In genomic region chr19:15469513-15470297, GRCh38 we compare ENCODE assay signal across 8 cellular contexts. TPM values are rescaled to one million over a fixed set of nuclear protein-coding genes. Genes with fewer than 3 reads are reported as not detected.
DNase-seq lines count a peak whose midpoint lies in the region; ATAC-seq and TF ChIP-seq lines count a peak whose summit lies in the region.

No MANE protein-coding gene starts in this region.

- in situ Hi-C loops in transverse colon (cut with MboI; ENCODE audit: low pct_ligation_motif_present in 1 of 4, low pct_unique_long_range_greater_than_20kb in 1 of 4, low sequenced_read_pairs in 3 of 4) = no loop called here

- no peaks in the 10 kb centered on the region for H3K36me3 ChIP-seq in transverse colon

- no peaks in the 10 kb centered on the region for H3K9me3 ChIP-seq in iPS-18c (ENCODE audit: control insufficient read depth, insufficient read depth, low read length)
- no peaks in the 10 kb centered on the region for H3K9me3 ChIP-seq in transverse colon

- CTCF ChIA-PET in activated naive CD4-positive, alpha-beta T cell treated with anti-CD3 and anti-CD28 coated beads for 36 hours (lab: Charles Lee) = interaction anchor here (0.6 to 1.1 kb wide), 2 partner anchors 86 to 318 kb away, joined by 3 read pairs; no protein-coding TSS in a partner anchor

- H3K4me3 Mint-ChIP-seq in activated naive CD4-positive, alpha-beta T cell treated with anti-CD3 and anti-CD28 coated beads for 36 hours = peak overlapping the region; percentile 76

- intact Hi-C loops in activated naive CD4-positive, alpha-beta T cell treated with anti-CD3 and anti-CD28 coated beads for 36 hours (cut with micrococcal nuclease) = loop anchor here (5.0 kb wide), 1 partner anchor 167 kb away; no protein-coding TSS in a partner anchor
- intact Hi-C loops in transverse colon (cut with DNase I; ENCODE audit: low total_unique reads) = loop anchor here (10.0 kb wide), 1 partner anchor 665 kb away; no protein-coding TSS in a partner anchor

- H3K27ac Mint-ChIP-seq in activated naive CD4-positive, alpha-beta T cell treated with anti-CD3 and anti-CD28 coated beads for 36 hours = no peak overlapping the region

- H3K4me1 Mint-ChIP-seq in activated naive CD4-positive, alpha-beta T cell treated with anti-CD3 and anti-CD28 coated beads for 36 hours (ENCODE audit: low read depth) = peaks cover 48% of the 10 kb centered on the region

- H3K4me3 ChIP-seq in iPS-18c (ENCODE audit: insufficient read depth, low read depth, low read length) = peak overlapping the region; percentile 60
- H3K4me3 ChIP-seq in transverse colon = peak overlapping the region in 3 of 4 donors; percentile 5 to 35 (median 24)

- H3K27ac ChIP-seq in transverse colon = no peak overlapping the region

- H3K36me3 Mint-ChIP-seq in activated naive CD4-positive, alpha-beta T cell treated with anti-CD3 and anti-CD28 coated beads for 36 hours (ENCODE audit: low read depth) = peaks cover 2% of the 10 kb centered on the region

- TF ChIP-seq EP300 in transverse colon (IDR thresholded peaks at IDR 0.05; ENCODE audit: low read depth) = no peak

- peak; percentile 45 for DNase-seq in activated T-cell treated with anti-CD3 and anti-CD28 coated beads, Interleukin-2, amount 50 U/mL, for 1 hour
- DNase-seq in activated T-cell treated with anti-CD3 and anti-CD28 coated beads for 4 hours (no peak), transverse colon (peak; percentile 24), glomerular visceral epithelial cell (ENCODE audit: extremely low spot score) (no peak)
- DNase-seq in activated naive CD4-positive, alpha-beta T cell treated with anti-CD3 and anti-CD28 coated beads for 36 hours = peak; percentile 51

- TF ChIP-seq CTCF in transverse colon (IDR thresholded peaks at IDR 0.05) = no peak

- H3K27me3 Mint-ChIP-seq in activated naive CD4-positive, alpha-beta T cell treated with anti-CD3 and anti-CD28 coated beads for 36 hours (ENCODE audit: low read depth) = peaks cover 3% of the 10 kb centered on the region

- peaks cover 55% of the 10 kb centered on the region for H3K27me3 ChIP-seq in transverse colon

- no peaks in the 10 kb centered on the region for H3K9me3 Mint-ChIP-seq in activated naive CD4-positive, alpha-beta T cell treated with anti-CD3 and anti-CD28 coated beads for 36 hours

- no peak for TF ChIP-seq POLR2A in transverse colon (IDR thresholded peaks at IDR 0.05)

- ATAC-seq in GM18519 (IDR thresholded peaks at IDR 0.05; ENCODE audit: low FRiP score, unreplicated experiment) (no peak), HG02588 (IDR thresholded peaks at IDR 0.05; ENCODE audit: unreplicated experiment) (no peak)

- peaks cover 0 to 21% (median 9%) of the 10 kb centered on the region in 4 donors for H3K4me1 ChIP-seq in transverse colon

- WGBS in transverse colon (ENCODE audit: low coverage in 1 of 2), 2 donors = 2 to 13% methylated on average over 9 to 40 of the region's 65 CpGs

RNA-seq across cellular contexts. Expression of gene RASAL3, which starts 5.4 kb away (rescaled TPM):
- 10 to 100 TPM; 63.2 to 66.2 TPM for total RNA-seq in activated naive CD4-positive, alpha-beta T cell treated with anti-CD3 and anti-CD28 coated beads for 36 hours
- 100 to 1,000 TPM in 1 of 4 donors, 10 to 100 TPM in 1, 1 to 10 TPM in 2; 1.9 to 117 (median 15.3) TPM for total RNA-seq in transverse colon

RNA-seq across cellular contexts. Expression of gene PGLYRP2, which starts 9.6 kb away (rescaled TPM):
- under 1 TPM; 0.07 TPM for total RNA-seq in activated naive CD4-positive, alpha-beta T cell treated with anti-CD3 and anti-CD28 coated beads for 36 hours
- total RNA-seq in transverse colon = not detected

RNA-seq across cellular contexts. Expression of gene WIZ, which starts 19.9 kb away (rescaled TPM):
- 10 to 100 TPM; 16.5 to 16.7 TPM for total RNA-seq in activated naive CD4-positive, alpha-beta T cell treated with anti-CD3 and anti-CD28 coated beads for 36 hours
- 10 to 100 TPM; 31.0 to 63.6 (median 42.0) TPM for total RNA-seq in transverse colon

RNA-seq across cellular contexts. Expression of gene CYP4F22, which starts 38.6 kb away (rescaled TPM):
- under 1 TPM; 0.17 to 0.29 TPM for total RNA-seq in activated naive CD4-positive, alpha-beta T cell treated with anti-CD3 and anti-CD28 coated beads for 36 hours
- total RNA-seq in transverse colon = not detected

RNA-seq across cellular contexts. Expression of gene AKAP8L, which starts 50.9 kb away (rescaled TPM):
- 100 to 1,000 TPM; 127 to 140 TPM for total RNA-seq in activated naive CD4-positive, alpha-beta T cell treated with anti-CD3 and anti-CD28 coated beads for 36 hours
- total RNA-seq in transverse colon = 100 to 1,000 TPM; 112 to 329 (median 172) TPM

Comparison
In these comparisons a context has a peak if more than half of its experiments do, and no peak if none do; other contexts are left out.
1. DNase-seq: peak in activated T-cell treated with anti-CD3 and anti-CD28 coated beads, Interleukin-2, amount 50 U/mL, for 1 hour (single experiment), activated naive CD4-positive, alpha-beta T cell treated with anti-CD3 and anti-CD28 coated beads for 36 hours (single experiment) and transverse colon (single experiment); none in activated T-cell treated with anti-CD3 and anti-CD28 coated beads for 4 hours (single experiment) and glomerular visceral epithelial cell (single experiment).